ENCODE assay signal across 1 cellular context in genomic region chr15:39273805-39274411, GRCh38.
TF ChIP-seq lines count a peak whose summit lies in the region.

No MANE protein-coding gene starts in this region.

TF ChIP-seq in HepG2, 621 proteins besides CTCF, POLR2A, EP300 and RAD21 (continued from another document):
- TF ChIP-seq GMEB2 (CRISPR knock-in tag; IDR thresholded peaks at IDR 0.05; ENCODE audit: low read depth) = no peak
- TF ChIP-seq HNRNPH1 (optimal IDR thresholded peaks at IDR 0.05; ENCODE audit: low read depth, low read length) = no peak
- no peak for TF ChIP-seq ZNF496 (CRISPR knock-in tag; IDR thresholded peaks at IDR 0.05; ENCODE audit: insufficient replicate concordance)
- peak; percentile 70; the same call in 1 of the 2 replicates for TF ChIP-seq SALL2 (CRISPR knock-in tag; IDR thresholded peaks at IDR 0.05)
- TF ChIP-seq MTF2 (CRISPR knock-in tag; IDR thresholded peaks at IDR 0.05; ENCODE audit: borderline replicate concordance) = no peak
- no peak for TF ChIP-seq ZUFSP (CRISPR knock-in tag; IDR thresholded peaks at IDR 0.05; ENCODE audit: borderline replicate concordance)
- TF ChIP-seq DDIT3 (CRISPR knock-in tag; IDR thresholded peaks at IDR 0.05) = no peak
- no peak for TF ChIP-seq CAMTA2 (CRISPR knock-in tag; IDR thresholded peaks at IDR 0.05; ENCODE audit: borderline replicate concordance)
- TF ChIP-seq ZNF629 (CRISPR knock-in tag; conservative IDR thresholded peaks at IDR 0.05) = 0 out of 2 replicates have a peak, but pooled peaks have one; percentile 21
- no peak for TF ChIP-seq ZNF607 (CRISPR knock-in tag; IDR thresholded peaks at IDR 0.05; ENCODE audit: borderline replicate concordance)
- 0 out of 2 replicates have a peak, but pooled peaks have one; percentile 3 for TF ChIP-seq PHF8 (CRISPR knock-in tag; IDR thresholded peaks at IDR 0.05)
- no peak for TF ChIP-seq IRF9 (CRISPR knock-in tag; IDR thresholded peaks at IDR 0.05; ENCODE audit: borderline replicate concordance)
- TF ChIP-seq ZFP41 (CRISPR knock-in tag; IDR thresholded peaks at IDR 0.05; ENCODE audit: borderline replicate concordance) = no peak
- no peak for TF ChIP-seq ZNF3 (CRISPR knock-in tag; IDR thresholded peaks at IDR 0.05)
- TF ChIP-seq NFE2L2 (IDR thresholded peaks at IDR 0.05; ENCODE audit: low read length) = no peak
- peak; percentile 73 for TF ChIP-seq PITX1 (CRISPR knock-in tag; IDR thresholded peaks at IDR 0.05)
- TF ChIP-seq HOMEZ (CRISPR knock-in tag; IDR thresholded peaks at IDR 0.05; ENCODE audit: low read depth) = peak; percentile 37; the same call in 1 of the 2 replicates
- no peak for TF ChIP-seq ZFX (CRISPR knock-in tag; IDR thresholded peaks at IDR 0.05; ENCODE audit: low read depth)
- TF ChIP-seq GMEB1 (CRISPR knock-in tag; IDR thresholded peaks at IDR 0.05; ENCODE audit: borderline replicate concordance) = no peak; the same call in 1 of the 2 replicates
- TF ChIP-seq ZMYM3 (CRISPR knock-in tag; IDR thresholded peaks at IDR 0.05) = no peak; the same call in none of the 2 replicates
- TF ChIP-seq TARDBP (CRISPR knock-in tag; IDR thresholded peaks at IDR 0.05) = peak; percentile 61; the same call in 1 of the 2 replicates
- peak; percentile 48; the same call in 1 of the 2 replicates for TF ChIP-seq ARID4A (CRISPR knock-in tag; IDR thresholded peaks at IDR 0.05; ENCODE audit: borderline replicate concordance)
- peak; percentile 94 for TF ChIP-seq TCF7 (IDR thresholded peaks at IDR 0.05; ENCODE audit: low read depth)
- TF ChIP-seq ZNF674 (CRISPR knock-in tag; IDR thresholded peaks at IDR 0.05; ENCODE audit: low read depth) = no peak
- TF ChIP-seq THAP8 (CRISPR knock-in tag; IDR thresholded peaks at IDR 0.05; ENCODE audit: borderline replicate concordance) = no peak
- peak; percentile 96 for TF ChIP-seq ATF2 (CRISPR knock-in tag; IDR thresholded peaks at IDR 0.05)
TF ChIP-seq in HepG2: peak in this region for 181.
